ENCODE assay signal across 21 cellular contexts in genomic region chrX:134713618-134714107, GRCh38. TPM values are rescaled to one million over a fixed set of nuclear protein-coding genes. Genes with fewer than 3 reads are reported as not detected.
DNase-seq lines count a peak whose midpoint lies in the region; ATAC-seq and TF ChIP-seq lines count a peak whose summit lies in the region.
"Had no signal": no experiment of that assay in that cellular context is flagged by ENCODE, and none has a peak within 500 bp of the region (broad histone marks: within the 10 kb centered on the region; RNA-seq: fewer than 3 reads in every experiment).

No MANE protein-coding gene starts in this region.

- H4K91ac ChIP-seq in neuronal stem cell (ENCODE audit: low read depth, low read length, poor library complexity): no peak overlapping the region

- H3K27ac Mint-ChIP-seq in type B pancreatic cell: no peak overlapping the region
- H3K27ac Mint-ChIP-seq: CD4-positive, alpha-beta T cell; HFFc6 had no signal

- H3K4me3 Mint-ChIP-seq in type B pancreatic cell: no peak overlapping the region
- H3K4me3 Mint-ChIP-seq: CD4-positive, alpha-beta T cell; HFFc6 had no signal

- H3K27ac ChIP-seq in neuronal stem cell (replicated peaks; ENCODE audit: low read length): no peak overlapping the region
- H3K27ac ChIP-seq: 22Rv1, C4-2B had no signal

- no peak for TF ChIP-seq CTCF in type B pancreatic cell (conservative IDR thresholded peaks at IDR 0.05)

- no peak overlapping the region for H2AK5ac ChIP-seq in neuronal stem cell (ENCODE audit: low read depth, low read length)

- H3K9me3 ChIP-seq in neuronal stem cell (replicated peaks in 1 of 2; ENCODE audit: control insufficient read depth in 2 of 2, insufficient read depth in 1 of 2, low read depth in 1 of 2, low read length in 2 of 2): no peaks in the 10 kb centered on the region
- H3K9me3 ChIP-seq: A549, HAP-1 had no signal

- H2AFZ ChIP-seq in neuronal stem cell (ENCODE audit: low read length): peak overlapping the region; percentile 18

- no peak overlapping the region for H4K8ac ChIP-seq in neuronal stem cell (ENCODE audit: low read depth, low read length)

- no peak overlapping the region for H2BK5ac ChIP-seq in neuronal stem cell (ENCODE audit: low read length)

- H3K9me3 Mint-ChIP-seq in type B pancreatic cell: peaks cover 6% of the 10 kb centered on the region
- H3K9me3 Mint-ChIP-seq: CD4-positive, alpha-beta T cell; HFFc6 had no signal

- ATAC-seq in HG03280 (IDR thresholded peaks at IDR 0.05; ENCODE audit: unreplicated experiment): no peak
- ATAC-seq: A549 had no signal

- H2BK12ac ChIP-seq in neuronal stem cell (ENCODE audit: low read length): no peak overlapping the region

- H3K79me1 ChIP-seq in neuronal stem cell (ENCODE audit: low read depth, low read length): no peaks in the 10 kb centered on the region

- no peak overlapping the region for H3K9ac ChIP-seq in neuronal stem cell (ENCODE audit: low read depth, low read length, poor library complexity)

- H3K4me2 ChIP-seq in neuronal stem cell (ENCODE audit: insufficient read depth, low read length, poor library complexity, severe bottlenecking): no peak overlapping the region
- H3K4me2 ChIP-seq: A549 had no signal

- H3K27me3 Mint-ChIP-seq in type B pancreatic cell: no peaks in the 10 kb centered on the region
- H3K27me3 Mint-ChIP-seq: CD4-positive, alpha-beta T cell had no signal

- no peak overlapping the region for H3K14ac ChIP-seq in neuronal stem cell (ENCODE audit: low read length)

- no peak overlapping the region for H3K4me3 ChIP-seq in neuronal stem cell (ENCODE audit: low read length in 2 of 2)
- H3K4me3 ChIP-seq: A549, HAP-1 had no signal

- no peak overlapping the region for H2BK15ac ChIP-seq in neuronal stem cell (ENCODE audit: low read length)

- H3K23ac ChIP-seq in neuronal stem cell (ENCODE audit: low read depth, low read length, poor library complexity): no peak overlapping the region

- DNase-seq in NCI-H2227 (lab: John Stamatoyannopoulos, UW; ENCODE audit: unreplicated experiment): peak; percentile 28
- no peak for DNase-seq in NCI-H2227 treated with DMSO at 0.1 percent for 48 hours (lab: John Stamatoyannopoulos, UW)
- DNase-seq in HEK293T (ENCODE audit: extremely low spot score): peak; percentile 61
- peak; percentile 41 for DNase-seq in SK-N-DZ (ENCODE audit: low spot score)
- DNase-seq in neuronal stem cell (ENCODE audit: low spot score): no peak
- no peak for DNase-seq in mesenteric fat pad (ENCODE audit: low spot score)
- DNase-seq in type B pancreatic cell (ENCODE audit: extremely low spot score, unreplicated experiment): no peak
- DNase-seq: AML-193; CD4-positive, alpha-beta T cell; DMS153; DMS79; GF-D8; GOT3; HFFc6 had no signal

- peaks cover 0 to 22% (median 0%) of the 10 kb centered on the region in 3 experiments for H3K27me3 ChIP-seq in neuronal stem cell (ENCODE audit: control insufficient read depth in 3 of 3, insufficient read depth in 3 of 3, low read depth in 1 of 3, low read length in 3 of 3)

- peaks cover 0 to 4% of the 10 kb centered on the region in 2 donors for H3K4me1 ChIP-seq in neuronal stem cell (ENCODE audit: control insufficient read depth in 2 of 2, insufficient read depth in 1 of 2, low read depth in 1 of 2, low read length in 2 of 2)

- CTCF ChIA-PET in HEK293T (lab: Yijun Ruan, JAX): interaction anchor here (0.9 to 1.1 kb wide), 3 partner anchors 69 to 193 kb away, joined by 3 to 5 read pairs (median 3); no protein-coding TSS in a partner anchor

- no peaks in the 10 kb centered on the region for H3K36me3 Mint-ChIP-seq in type B pancreatic cell

- no peaks in the 10 kb centered on the region for H3K36me3 ChIP-seq in neuronal stem cell (replicated peaks in 1 of 2; ENCODE audit: control insufficient read depth in 2 of 2, insufficient read depth in 2 of 2, low read length in 2 of 2)
- H3K36me3 ChIP-seq: HAP-1 had no signal

- WGBS in neuronal stem cell (ENCODE audit: extremely low coverage in 2 of 2, insufficient read length in 2 of 2, insufficient replicate concordance in 1 of 2), 2 donors: no CpG with 5 or more reads among the region's 10 CpGs

- peaks cover 12% of the 10 kb centered on the region for H3K4me1 Mint-ChIP-seq in type B pancreatic cell (ENCODE audit: unreplicated experiment)

- H3K18ac ChIP-seq in neuronal stem cell (ENCODE audit: low read length): no peak overlapping the region

- POLR2A ChIA-PET in HEK293T (lab: Yijun Ruan, JAX): interaction anchor here (0.6 to 4.7 kb wide), 12 partner anchors 15 to 169 kb away, joined by 3 to 45 read pairs (median 4); no protein-coding TSS in a partner anchor

- H2BK120ac ChIP-seq in neuronal stem cell (ENCODE audit: low read depth, low read length): no peak overlapping the region

- no peak overlapping the region for H3K4ac ChIP-seq in neuronal stem cell (ENCODE audit: low read length)

TF ChIP-seq in HEK293T, 16 proteins besides CTCF, POLR2A, EP300 and RAD21:
- TF ChIP-seq SP1 (IDR thresholded peaks at IDR 0.05) (no peak), HDGF (IDR thresholded peaks at IDR 0.05; ENCODE audit: borderline replicate concordance) (no peak), TARDBP (IDR thresholded peaks at IDR 0.05) (no peak), FOXA1 (IDR thresholded peaks at IDR 0.05) (no peak), FOXK2 (IDR thresholded peaks at IDR 0.05) (no peak), CTBP1 (IDR thresholded peaks at IDR 0.05; ENCODE audit: borderline replicate concordance) (peak; percentile 83), PKNOX1 (IDR thresholded peaks at IDR 0.05) (peak; percentile 95), SUZ12 (IDR thresholded peaks at IDR 0.05) (no peak), L3MBTL2 (conservative IDR thresholded peaks at IDR 0.05) (peak; percentile 15), NFRKB (IDR thresholded peaks at IDR 0.05) (no peak), LEF1 (IDR thresholded peaks at IDR 0.05; ENCODE audit: borderline replicate concordance) (no peak), FOXM1 (IDR thresholded peaks at IDR 0.05; ENCODE audit: borderline replicate concordance) (no peak), ELF4 (IDR thresholded peaks at IDR 0.05) (no peak), BHLHE40 (IDR thresholded peaks at IDR 0.05; ENCODE audit: borderline replicate concordance) (no peak), ARNT (IDR thresholded peaks at IDR 0.05) (peak; percentile 48; the same call in 1 of the 2 replicates), ZNF384 (IDR thresholded peaks at IDR 0.05) (no peak)

RNA-seq across cellular contexts. Expression of gene PLAC1, which starts 55.4 kb away (rescaled TPM):
- polyA plus RNA-seq in SK-N-DZ (2014; cell fraction: cytosol; rRNA removed): 4.8 and 6.7 TPM in 2 replicates
- polyA plus RNA-seq in SK-N-DZ (2014; cell fraction: nucleus; rRNA removed): 1.0 and 2.4 TPM in 2 replicates
- polyA plus RNA-seq in neuronal stem cell (2013, experiment 1 of 2): 0.15 TPM
- polyA plus RNA-seq in neuronal stem cell (2013, experiment 2 of 2): 0.18 TPM
- total RNA-seq in mesenteric fat pad (not detected), type B pancreatic cell (ENCODE audit: low replicate concordance) (0.43 TPM in 1 of 2 replicates, not detected in the other)
- total RNA-seq: CD4-positive, alpha-beta T cell; Daoy; HT-29 had no signal

Comparison
In these comparisons a context has a peak if more than half of its experiments do, and no peak if none do; other contexts are left out.
1. DNase-seq: peak in NCI-H2227 (single experiment), HEK293T (single experiment) and SK-N-DZ (single experiment); none in NCI-H2227 treated with DMSO at 0.1 percent for 48 hours (single experiment), neuronal stem cell (single experiment), mesenteric fat pad (single experiment) and type B pancreatic cell (single experiment).